In genomic region chrX:65451663-65452062, GRCh38 we compare ENCODE assay signal across 9 cellular contexts.
DNase-seq lines count a peak whose midpoint lies in the region; ATAC-seq and TF ChIP-seq lines count a peak whose summit lies in the region.
"Had no signal": no experiment of that assay in that cellular context is flagged by ENCODE, and none has a peak within 500 bp of the region (broad histone marks: within the 10 kb centered on the region; RNA-seq: fewer than 3 reads in every experiment).

No MANE protein-coding gene starts in this region.

- H3K9me3 ChIP-seq in heart right ventricle, result peaks cover 0 to 17% (median 0%) of the 10 kb centered on the region in 11 donors
- H3K9me3 ChIP-seq in GM23248 (ENCODE audit: low read depth), result no peaks in the 10 kb centered on the region
- no peaks in the 10 kb centered on the region for H3K9me3 ChIP-seq in neural progenitor cell (ENCODE audit: low read depth)

- H3K27ac Mint-ChIP-seq in neural progenitor cell, result no peak overlapping the region
- H3K27ac Mint-ChIP-seq: stimulated activated naive CD8-positive, alpha-beta T cell treated with anti-CD3 and anti-CD28 coated beads, Interleukin-15, amount 100 ng/mL, for 72 hours had no signal

- no peaks in the 10 kb centered on the region for H3K4me1 ChIP-seq in heart right ventricle
- H3K4me1 ChIP-seq in GM23248 (ENCODE audit: insufficient read depth), result no peaks in the 10 kb centered on the region
- H3K4me1 ChIP-seq in neural progenitor cell, result no peaks in the 10 kb centered on the region

- no peak for ATAC-seq in heart right ventricle
- ATAC-seq in Right ventricle myocardium superior (ENCODE audit: poor library complexity), result no peak
- ATAC-seq: stimulated activated naive CD8-positive, alpha-beta T cell treated with anti-CD3 and anti-CD28 coated beads, Interleukin-15, amount 100 ng/mL, for 72 hours had no signal

- H3K4me2 ChIP-seq in GM23248 (ENCODE audit: unreplicated experiment) (no peak overlapping the region), neural progenitor cell (no peak overlapping the region)

- H3K27ac ChIP-seq in heart right ventricle, result no peak overlapping the region
- no peak overlapping the region for H3K27ac ChIP-seq in GM23248
- H3K27ac ChIP-seq in neural progenitor cell, result no peak overlapping the region

- intact Hi-C loops in heart right ventricle (cut with DNase I), result no loop called here
- intact Hi-C loops in Right ventricle myocardium superior (cut with DNase I), result no loop called here

- H3K9me3 Mint-ChIP-seq in neural progenitor cell, result peaks cover 24% of the 10 kb centered on the region

- H3K36me3 Mint-ChIP-seq in neural progenitor cell, result peaks cover 3% of the 10 kb centered on the region

- no peak overlapping the region for H3K4me3 Mint-ChIP-seq in neural progenitor cell
- H3K4me3 Mint-ChIP-seq: stimulated activated naive CD8-positive, alpha-beta T cell treated with anti-CD3 and anti-CD28 coated beads, Interleukin-15, amount 100 ng/mL, for 72 hours had no signal

- TF ChIP-seq CTCF in heart right ventricle (IDR thresholded peaks at IDR 0.05) (peak in 7 of 9 donors; percentile 21 to 61 (median 30)), neural progenitor cell (IDR thresholded peaks at IDR 0.05) (peak; percentile 61)

- H3K79me2 ChIP-seq in GM23248 (ENCODE audit: insufficient read depth), result no peaks in the 10 kb centered on the region
- no peaks in the 10 kb centered on the region for H3K79me2 ChIP-seq in neural progenitor cell (ENCODE audit: low read depth)

- DNase-seq in heart right ventricle (no peak), Right ventricle myocardium superior (no peak), GM23248 (peak; percentile 50), NCI-H1694 treated with DMSO at 0.1 percent for 48 hours (lab: John Stamatoyannopoulos, UW) (peak; percentile 8), cerebellar cortex (ENCODE audit: low spot score) (peak; percentile 0), neural progenitor cell (ENCODE audit: low spot score) (peak; percentile 42), superior temporal gyrus (ENCODE audit: extremely low spot score) (no peak)
- DNase-seq in activated effector memory CD4-positive, alpha-beta T cell treated with Interleukin-2 at 50 U/mL for 16 hours, result no peak

- no peaks in the 10 kb centered on the region for H3K4me1 Mint-ChIP-seq in neural progenitor cell
- H3K4me1 Mint-ChIP-seq: stimulated activated naive CD8-positive, alpha-beta T cell treated with anti-CD3 and anti-CD28 coated beads, Interleukin-15, amount 100 ng/mL, for 72 hours had no signal

- no peaks in the 10 kb centered on the region for H3K9me2 ChIP-seq in GM23248 (ENCODE audit: insufficient read depth)

- peaks cover 2% of the 10 kb centered on the region for H3K27me3 Mint-ChIP-seq in neural progenitor cell (ENCODE audit: insufficient read depth, low read depth)
- H3K27me3 Mint-ChIP-seq: stimulated activated naive CD8-positive, alpha-beta T cell treated with anti-CD3 and anti-CD28 coated beads, Interleukin-15, amount 100 ng/mL, for 72 hours had no signal

- 43 to 45% methylated on average over 2 of the region's 2 CpGs for WGBS in heart right ventricle, 2 donors
- WGBS in GM23248 (ENCODE audit: low coverage in 1 of 2, low lambda C conversion rate in 2 of 2, missing lambda C conversion rate in 2 of 2), 2 experiments, result 50 to 62% methylated on average over 2 of the region's 2 CpGs

- H3K36me3 ChIP-seq in heart right ventricle (no peaks in the 10 kb centered on the region), GM23248 (ENCODE audit: low read depth) (no peaks in the 10 kb centered on the region), neural progenitor cell (no peaks in the 10 kb centered on the region)

- H3K9ac ChIP-seq in GM23248 (no peak overlapping the region), neural progenitor cell (no peak overlapping the region)

- H4K20me1 ChIP-seq in GM23248 (ENCODE audit: insufficient read depth) (no peaks in the 10 kb centered on the region), neural progenitor cell (ENCODE audit: low read depth) (no peaks in the 10 kb centered on the region)

- H3K4me3 ChIP-seq in heart right ventricle, result no peak overlapping the region
- no peak overlapping the region for H3K4me3 ChIP-seq in GM23248
- H3K4me3 ChIP-seq in neural progenitor cell, result no peak overlapping the region

- in situ Hi-C loops in GM23248 (cut with MboI), result no loop called here

- H3K27me3 ChIP-seq in heart right ventricle (no peaks in the 10 kb centered on the region), GM23248 (replicated peaks; ENCODE audit: insufficient read depth) (no peaks in the 10 kb centered on the region), neural progenitor cell (no peaks in the 10 kb centered on the region)

- H2AFZ ChIP-seq in GM23248 (no peak overlapping the region), neural progenitor cell (replicated peaks) (no peak overlapping the region)

- H3F3A ChIP-seq in GM23248 (ENCODE audit: insufficient read depth) (no peaks in the 10 kb centered on the region), neural progenitor cell (ENCODE audit: low read depth) (peaks cover 14% of the 10 kb centered on the region)

Comparison
In these comparisons a context has a peak if more than half of its experiments do, and no peak if none do; other contexts are left out.
1. DNase-seq: peak in GM23248 (single experiment), NCI-H1694 treated with DMSO at 0.1 percent for 48 hours (single experiment), cerebellar cortex (single experiment) and neural progenitor cell (single experiment); none in heart right ventricle (0 of 2), Right ventricle myocardium superior (single experiment), superior temporal gyrus (single experiment) and activated effector memory CD4-positive, alpha-beta T cell treated with Interleukin-2 at 50 U/mL for 16 hours (single experiment).